In the genomic region with DNA sequence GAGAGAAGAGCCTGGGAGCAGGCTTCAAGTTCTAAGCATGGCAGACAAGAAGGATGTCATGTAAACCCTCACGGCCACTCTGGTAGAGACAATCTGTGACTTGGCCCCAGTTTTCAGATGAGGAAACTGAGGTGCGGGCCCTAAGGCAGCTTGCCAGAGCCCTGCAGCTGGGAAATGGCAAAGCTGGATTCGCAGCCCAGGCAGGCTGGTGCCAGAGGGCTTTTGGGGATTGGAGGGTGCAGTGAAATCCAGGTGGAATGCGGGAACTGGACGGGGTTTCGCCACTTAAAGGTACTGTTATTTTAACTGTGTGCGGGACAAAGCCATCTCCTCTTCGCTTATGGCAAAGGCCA, we compare ENCODE assay signal across 8 cellular contexts. TPM values are rescaled to one million over a fixed set of nuclear protein-coding genes. Genes with fewer than 3 reads are reported as not detected.
DNase-seq lines count a peak whose midpoint lies in the region; ATAC-seq, FAIRE-seq and TF ChIP-seq lines count a peak whose summit lies in the region.

No MANE protein-coding gene starts in this region.

- no peaks in the 10 kb centered on the region for H3K27me3 ChIP-seq in HAP-1 (ENCODE audit: low read depth)
- no peaks in the 10 kb centered on the region for H3K27me3 ChIP-seq in small intestine (ENCODE audit: control insufficient read depth in 2 of 2, insufficient read depth in 2 of 2, low read length in 2 of 2)

- DNase-seq in HAP-1 (ENCODE audit: low spot score in 2 of 2): peak; percentile 57 to 76
- peak; percentile 53 for DNase-seq in RWPE1 (ENCODE audit: low spot score)
- peak; percentile 83 for DNase-seq in fibroblast of the aortic adventitia (ENCODE audit: low read depth)
- DNase-seq in small intestine: no peak
- DNase-seq in T-helper 1 cell: no peak
- DNase-seq in activated CD4-positive, alpha-beta T cell treated with anti-CD3 and anti-CD28 coated beads for 48 hours: no peak

- in situ Hi-C loops in HAP-1 (cut with MboI; ENCODE audit: low sequenced_read_pairs): no loop called here

- H3K4me3 ChIP-seq in HAP-1: peak overlapping the region; percentile 57
- H3K4me3 ChIP-seq in fibroblast of the aortic adventitia (ENCODE audit: low read depth, low read length): peak overlapping the region; percentile 42
- H3K4me3 ChIP-seq in small intestine (ENCODE audit: low read depth in 1 of 2, low read length in 2 of 2): peak overlapping the region in 1 of 2 donors; percentile 8

- 9 to 19% (median 18%) methylated on average over 8 of the region's 8 CpGs for WGBS in small intestine, 3 donors

- H3K4me1 ChIP-seq in HAP-1 (peaks cover 18% of the 10 kb centered on the region), small intestine (ENCODE audit: control insufficient read depth in 2 of 2, insufficient read depth in 1 of 2, low read depth in 1 of 2, low read length in 1 of 2) (peaks cover 4 to 11% of the 10 kb centered on the region in 2 donors)

- TF ChIP-seq CTCF in RWPE1 (conservative IDR thresholded peaks at IDR 0.05; ENCODE audit: low read depth) (no peak), fibroblast of the aortic adventitia (IDR thresholded peaks at IDR 0.05; ENCODE audit: insufficient read depth, low read length) (no peak)

- H3K36me3 ChIP-seq in HAP-1 (replicated peaks) (no peaks in the 10 kb centered on the region), small intestine (ENCODE audit: control insufficient read depth in 2 of 2, insufficient read depth in 2 of 2, low read length in 2 of 2) (peaks cover 0 to 3% of the 10 kb centered on the region in 2 donors)

- H3K9me3 ChIP-seq in HAP-1 (no peaks in the 10 kb centered on the region), small intestine (ENCODE audit: control insufficient read depth, low read depth) (no peaks in the 10 kb centered on the region)

- peak overlapping the region; percentile 92 for H3K27ac ChIP-seq in RWPE1
- peak overlapping the region; percentile 77 to 97 for H3K27ac ChIP-seq in small intestine (ENCODE audit: low read depth in 1 of 2, low read length in 1 of 2)

- FAIRE-seq in small intestine (lab: Jason Lieb, UNC): no peak

- ATAC-seq in GM18867 (IDR thresholded peaks at IDR 0.05; ENCODE audit: unreplicated experiment) (no peak), HG03135 (IDR thresholded peaks at IDR 0.05; ENCODE audit: unreplicated experiment) (no peak)

- POLR2A ChIA-PET in RWPE1 (lab: Yijun Ruan, JAX; ENCODE audit: low non-redundant PET): no interaction called here

- CTCF ChIA-PET in RWPE1 (lab: Yijun Ruan, JAX): no interaction called here

RNA-seq across cellular contexts. Expression of gene OSGIN1, which starts 0.5 kb away (rescaled TPM):
- 6.5 and 6.6 TPM in 2 replicates for total RNA-seq in fibroblast of the aortic adventitia (ENCODE audit: low replicate concordance)
- polyA plus RNA-seq in small intestine: 100 to 1,000 TPM in 1 of 3 donors, 10 to 100 TPM in 2; 17.7 to 101 (median 64.6) TPM

RNA-seq across cellular contexts. Expression of gene NECAB2, which starts 15.5 kb away (rescaled TPM):
- 0.18 and 0.90 TPM in 2 replicates for total RNA-seq in fibroblast of the aortic adventitia (ENCODE audit: low replicate concordance)
- 1 to 10 TPM in 1 of 3 donors, not detected in 2; 5.9 TPM for polyA plus RNA-seq in small intestine

RNA-seq across cellular contexts. Expression of gene MLYCD, which starts 53.6 kb away (rescaled TPM):
- total RNA-seq in fibroblast of the aortic adventitia (ENCODE audit: low replicate concordance): 3.3 and 5.6 TPM in 2 replicates
- polyA plus RNA-seq in small intestine: 1 to 10 TPM; 2.2 to 3.7 (median 3.1) TPM

Comparison
In these comparisons a context has a peak if more than half of its experiments do, and no peak if none do; other contexts are left out.
1. DNase-seq: peak in HAP-1 (2 of 2), RWPE1 (single experiment) and fibroblast of the aortic adventitia (single experiment); none in small intestine (single experiment), T-helper 1 cell (0 of 5) and activated CD4-positive, alpha-beta T cell treated with anti-CD3 and anti-CD28 coated beads for 48 hours (single experiment).